In genomic region chr20:764255-764654, GRCh38 we compare ENCODE assay signal across 20 cellular contexts. TPM values are rescaled to one million over a fixed set of nuclear protein-coding genes. Genes with fewer than 3 reads are reported as not detected.
"Had no signal": no experiment of that assay in that cellular context is flagged by ENCODE, and none has a peak within 500 bp of the region (broad histone marks: within the 10 kb centered on the region; RNA-seq: fewer than 3 reads in every experiment).

No MANE protein-coding gene starts in this region.

- H3K27ac Mint-ChIP-seq: dendritic cell treated with granulocyte-macrophage colony-stimulating factor and Interleukin-4, amounts not matched to agents 40 ng/mL and 50 ng/mL, for 4 days; effector memory CD8-positive, alpha-beta T cell; nephron; progenitor cell of endocrine pancreas had no signal

- H3K4me1 Mint-ChIP-seq: central memory CD8-positive, alpha-beta T cell; nephron had no signal

- H3K36me3 ChIP-seq: gastrocnemius medialis, pancreas, thoracic aorta, transverse colon had no signal

- DNase-seq: effector memory CD8-positive, alpha-beta T cell; gastrocnemius medialis; islet precursor cell; mammary epithelial cell; mucosa of descending colon; occipital lobe; pancreas; right cardiac atrium; small intestine; stomach; substantia nigra; transverse colon had no signal

- ATAC-seq: effector memory CD8-positive, alpha-beta T cell; gastrocnemius medialis; left lobe of liver; mucosa of descending colon; pancreas; right cardiac atrium had no signal

- H3K9me3 Mint-ChIP-seq: central memory CD8-positive, alpha-beta T cell; dendritic cell treated with granulocyte-macrophage colony-stimulating factor and Interleukin-4, amounts not matched to agents 40 ng/mL and 50 ng/mL, for 4 days; effector memory CD8-positive, alpha-beta T cell; nephron had no signal

- H3K9me3 ChIP-seq: esophagus muscularis mucosa, gastrocnemius medialis, mucosa of descending colon, pancreas, stomach, thoracic aorta, transverse colon had no signal

- H3K4me3 Mint-ChIP-seq: central memory CD8-positive, alpha-beta T cell; dendritic cell treated with granulocyte-macrophage colony-stimulating factor and Interleukin-4, amounts not matched to agents 40 ng/mL and 50 ng/mL, for 4 days; effector memory CD8-positive, alpha-beta T cell; nephron had no signal

- H3K4me1 ChIP-seq: gastrocnemius medialis, pancreas had no signal

- H3K4me3 ChIP-seq: esophagus muscularis mucosa, gastrocnemius medialis, mucosa of descending colon, pancreas, stomach, thoracic aorta, transverse colon had no signal

- H3K27me3 ChIP-seq: pancreas, transverse colon had no signal

RNA-seq across cellular contexts. Expression of gene SLC52A3, which starts 4.0 kb away (rescaled TPM):
- total RNA-seq: fibroblast of villous mesenchyme, mammary epithelial cell, occipital lobe had no signal
